17 cellular contexts compared by ENCODE assay signal in genomic region chr12:52680363-52680762, GRCh38. TPM values are rescaled to one million over a fixed set of nuclear protein-coding genes. Genes with fewer than 3 reads are reported as not detected.
"Had no signal": no experiment of that assay in that cellular context is flagged by ENCODE, and none has a peak within 500 bp of the region (broad histone marks: within the 10 kb centered on the region; RNA-seq: fewer than 3 reads in every experiment).

Gene KRT1, minus strand, starts transcription at chr12:52680407. Its CDS starts 59 bp downstream, at chr12:52680348.

- DNase-seq: activated CD4-positive, alpha-beta T cell treated with anti-CD3 and anti-CD28 coated beads for 4 hours; activated CD8-positive, alpha-beta memory T cell treated with anti-CD3 and anti-CD28 coated beads for 24 hours; activated naive CD4-positive, alpha-beta T cell; dorsolateral prefrontal cortex; mucosa of descending colon; occipital lobe; stimulated activated CD4-positive, alpha-beta T cell treated with anti-CD3 and anti-CD28 coated beads, Interleukin-2, amount 100 ng/mL, for 48 hours; transverse colon had no signal

- H3K4me1 ChIP-seq: transverse colon had no signal

- H3K4me1 Mint-ChIP-seq: memory B cell; nephron; stimulated activated memory B cell treated with anti-CD40 and anti-IgM and Interleukin-4, amounts not matched to agents 10 μg/mL and 1 μg/mL and 100 μg/mL, for 72 hours had no signal

- H3K4me3 Mint-ChIP-seq: activated T-helper 1 cell treated with anti-CD3 and anti-CD28 coated beads, Interleukin-12 subunit alpha, Interleukin-12 subunit beta, Interleukin-2, Interleukin-4 antibody, amounts not matched to agents 30 ng/mL and 10 ng/mL and 1 ng/mL, durations not matched to agents 14 hours and 24 hours and 36 hours; memory B cell; nephron; stimulated activated memory B cell treated with anti-CD40 and anti-IgM and Interleukin-4, amounts not matched to agents 10 μg/mL and 1 μg/mL and 100 μg/mL, for 72 hours; WTC11 had no signal

- H3K27ac Mint-ChIP-seq: activated T-helper 1 cell treated with anti-CD3 and anti-CD28 coated beads, Interleukin-12 subunit alpha, Interleukin-12 subunit beta, Interleukin-2, Interleukin-4 antibody, amounts not matched to agents 30 ng/mL and 10 ng/mL and 1 ng/mL, durations not matched to agents 14 hours and 24 hours and 36 hours; memory B cell; nephron; stimulated activated memory B cell treated with anti-CD40 and anti-IgM and Interleukin-4, amounts not matched to agents 10 μg/mL and 1 μg/mL and 100 μg/mL, for 72 hours; WTC11 had no signal

- H3K36me3 ChIP-seq: cardiac muscle cell, transverse colon had no signal

- FAIRE-seq: islet of Langerhans, TTC549 had no signal

- H3K36me3 Mint-ChIP-seq: memory B cell; stimulated activated memory B cell treated with anti-CD40 and anti-IgM and Interleukin-4, amounts not matched to agents 10 μg/mL and 1 μg/mL and 100 μg/mL, for 72 hours; WTC11 had no signal

- H3K9me3 ChIP-seq: mucosa of descending colon, transverse colon had no signal

- H3K4me3 ChIP-seq: cardiac muscle cell, dorsolateral prefrontal cortex, mucosa of descending colon, transverse colon had no signal

- ATAC-seq: mucosa of descending colon; SK-N-SH treated with all-trans-retinoic acid at 6 μM for 48 hours; stimulated activated memory B cell treated with anti-CD40 and anti-IgM and Interleukin-4, amounts not matched to agents 10 μg/mL and 1 μg/mL and 100 μg/mL, for 72 hours; WTC11 had no signal

- H3K27ac ChIP-seq: cardiac muscle cell, dorsolateral prefrontal cortex, transverse colon had no signal

- H3K9me3 Mint-ChIP-seq: activated T-helper 1 cell treated with anti-CD3 and anti-CD28 coated beads, Interleukin-12 subunit alpha, Interleukin-12 subunit beta, Interleukin-2, Interleukin-4 antibody, amounts not matched to agents 30 ng/mL and 10 ng/mL and 1 ng/mL, durations not matched to agents 14 hours and 24 hours and 36 hours; memory B cell; nephron; stimulated activated memory B cell treated with anti-CD40 and anti-IgM and Interleukin-4, amounts not matched to agents 10 μg/mL and 1 μg/mL and 100 μg/mL, for 72 hours; WTC11 had no signal

RNA-seq across cellular contexts. Expression of gene KRT1, which starts in this region (rescaled TPM):
- total RNA-seq: activated T-helper 1 cell treated with anti-CD3 and anti-CD28 coated beads, Interleukin-12 subunit alpha, Interleukin-12 subunit beta, Interleukin-2, Interleukin-4 antibody, amounts not matched to agents 30 ng/mL and 10 ng/mL and 1 ng/mL, durations not matched to agents 14 hours and 24 hours and 36 hours; cardiac muscle cell; transverse colon; WTC11 had no signal
- polyA plus RNA-seq: cardiac muscle cell had no signal
